In the genomic region with DNA sequence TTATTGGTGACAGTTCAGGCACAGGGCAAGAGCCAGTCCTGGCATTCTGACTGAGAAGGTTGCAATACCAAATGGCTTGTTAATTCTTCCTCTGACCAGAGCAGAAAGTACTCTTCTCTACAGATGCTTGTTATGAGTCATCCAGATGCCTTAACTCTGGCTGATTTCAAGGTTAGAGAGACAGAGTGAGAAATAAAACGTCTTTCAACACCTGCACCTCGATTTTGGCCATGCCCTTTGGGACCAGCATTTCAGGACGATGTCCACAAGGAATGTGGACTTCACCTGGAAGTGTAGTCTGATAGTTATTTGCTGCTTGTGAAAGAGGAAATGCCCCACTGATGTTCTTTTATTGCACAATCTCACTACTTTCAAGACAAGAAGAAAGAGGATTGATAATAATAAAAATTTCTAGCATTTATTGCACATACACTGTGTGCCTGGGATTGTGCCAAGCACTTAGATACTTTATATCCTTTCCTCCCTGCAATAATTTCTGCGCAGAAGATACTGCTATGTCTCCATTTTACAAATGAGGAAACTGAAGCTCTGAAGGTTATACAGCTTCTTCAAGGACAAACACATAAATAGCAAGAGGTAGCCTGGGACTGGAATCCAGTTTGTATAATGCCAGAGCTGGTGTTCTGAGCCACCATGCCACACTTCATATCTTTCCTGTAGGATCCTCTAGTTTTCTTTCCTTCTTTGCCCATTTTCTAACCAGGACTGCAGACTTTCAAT, we compare ENCODE assay signal across 9 cellular contexts. TPM values are rescaled to one million over a fixed set of nuclear protein-coding genes. Genes with fewer than 3 reads are reported as not detected.
DNase-seq lines count a peak whose midpoint lies in the region; ATAC-seq, FAIRE-seq and TF ChIP-seq lines count a peak whose summit lies in the region.
"Had no signal": no experiment of that assay in that cellular context is flagged by ENCODE, and none has a peak within 500 bp of the region (broad histone marks: within the 10 kb centered on the region; RNA-seq: fewer than 3 reads in every experiment).

No MANE protein-coding gene starts in this region.

- H3K4me1 ChIP-seq in DND-41 (ENCODE audit: insufficient read depth, low read length): no peaks in the 10 kb centered on the region
- H3K4me1 ChIP-seq in right cardiac atrium (ENCODE audit: control insufficient read depth, insufficient read depth, low read length): peaks cover 2% of the 10 kb centered on the region

- H3K4me2 ChIP-seq in DND-41 (ENCODE audit: insufficient read depth, low read length): no peak overlapping the region

- H3K27me3 ChIP-seq in DND-41 (ENCODE audit: insufficient read depth, low read length, poor library complexity): no peaks in the 10 kb centered on the region
- no peaks in the 10 kb centered on the region for H3K27me3 ChIP-seq in right cardiac atrium (ENCODE audit: control insufficient read depth, insufficient read depth)

- H3K9me3 ChIP-seq in DND-41 (ENCODE audit: insufficient read depth, low read length, severe bottlenecking): no peaks in the 10 kb centered on the region
- H3K9me3 ChIP-seq in right cardiac atrium (ENCODE audit: control insufficient read depth, low read length): no peaks in the 10 kb centered on the region

- intact Hi-C loops in right cardiac atrium (cut with DNase I): no loop called here
- intact Hi-C loops in Right ventricle myocardium inferior (cut with DNase I): no loop called here
- intact Hi-C loops in posterior cingulate gyrus (cut with DNase I): no loop called here

- no peak overlapping the region for H3K27ac ChIP-seq in DND-41 (ENCODE audit: low read length)
- no peak overlapping the region for H3K27ac ChIP-seq in right cardiac atrium (ENCODE audit: low read length)

- DNase-seq in DND-41 (no peak), astrocyte of the spinal cord (ENCODE audit: low read depth, low spot score) (peak; percentile 44), right cardiac atrium (no peak), Right ventricle myocardium inferior (ENCODE audit: missing footprints) (no peak), posterior cingulate gyrus (no peak), RCC 7860 (ENCODE audit: low spot score) (no peak)

- H3K9ac ChIP-seq in DND-41 (ENCODE audit: low read depth, low read length): no peak overlapping the region

- whole genome bisulfite sequencing in right cardiac atrium: 39% methylated on average over 4 of the region's 4 CpGs

- ATAC-seq in DND-41 (ENCODE audit: insufficient read depth, low read depth) (0 out of 3 replicates have a peak, but pooled peaks have one; percentile 27), GM21381 (IDR thresholded peaks at IDR 0.05; ENCODE audit: unreplicated experiment) (peak; percentile 99), HG03521 (IDR thresholded peaks at IDR 0.05; ENCODE audit: unreplicated experiment) (peak; percentile 99), right cardiac atrium (no peak), Right ventricle myocardium inferior (no peak)
- ATAC-seq: HCT116 had no signal

- no peaks in the 10 kb centered on the region for H3K79me2 ChIP-seq in DND-41 (ENCODE audit: insufficient read depth, low read length)

- H3K4me3 ChIP-seq in DND-41 (ENCODE audit: low read depth in 1 of 2, low read length in 2 of 2) (no peak overlapping the region), astrocyte of the spinal cord (ENCODE audit: low read depth, low read length) (no peak overlapping the region), right cardiac atrium (ENCODE audit: low read length) (no peak overlapping the region)

- no peaks in the 10 kb centered on the region for H4K20me1 ChIP-seq in DND-41 (ENCODE audit: insufficient read depth, low read length)

- H3K36me3 ChIP-seq in DND-41 (ENCODE audit: insufficient read depth, low read length): no peaks in the 10 kb centered on the region

- no peak for TF ChIP-seq CTCF in DND-41 (IDR thresholded peaks at IDR 0.05; ENCODE audit: borderline replicate concordance, extremely low read depth, low read length, poor library complexity, severe bottlenecking)
- TF ChIP-seq CTCF in astrocyte of the spinal cord (IDR thresholded peaks at IDR 0.05; ENCODE audit: low read depth, low read length): no peak

- in situ Hi-C loops in astrocyte of the spinal cord (cut with HindIII; ENCODE audit: low sequenced_read_pairs): no loop called here

- 0 out of 2 replicates have a peak overlapping the region, but pooled peaks have one; percentile 29 for H2AFZ ChIP-seq in DND-41 (ENCODE audit: low read depth, low read length)

- no peak for FAIRE-seq in RCC 7860 (lab: Jason Lieb, UNC)

RNA-seq across cellular contexts. Expression of gene MCM3, which starts 33.5 kb away (rescaled TPM):
- total RNA-seq in right cardiac atrium: 10 to 100 TPM; 22.4 to 31.4 (median 25.6) TPM
- 17.7 TPM for polyA plus RNA-seq in right cardiac atrium
- 21.7 TPM for total RNA-seq in Right ventricle myocardium inferior

RNA-seq across cellular contexts. Expression of gene PAQR8, which starts 43.9 kb away (rescaled TPM):
- total RNA-seq in right cardiac atrium (1 to 10 TPM; 4.5 to 6.2 (median 5.4) TPM), Right ventricle myocardium inferior (1.9 TPM)
- 3.0 TPM for polyA plus RNA-seq in right cardiac atrium

Comparison
In these comparisons a context has a peak if more than half of its experiments do, and no peak if none do; other contexts are left out.
1. ATAC-seq: peak in DND-41 (single experiment), GM21381 (single experiment) and HG03521 (single experiment); none in right cardiac atrium (0 of 2) and Right ventricle myocardium inferior (single experiment).